Comparison of ENCODE assay signal across 18 cellular contexts in genomic region chr17:76137351-76138233, GRCh38. TPM values are rescaled to one million over a fixed set of nuclear protein-coding genes. Genes with fewer than 3 reads are reported as not detected.
DNase-seq lines count a peak whose midpoint lies in the region; ATAC-seq and TF ChIP-seq lines count a peak whose summit lies in the region.
"Had no signal": no experiment of that assay in that cellular context is flagged by ENCODE, and none has a peak within 500 bp of the region (broad histone marks: within the 10 kb centered on the region; RNA-seq: fewer than 3 reads in every experiment).

No MANE protein-coding gene starts in this region.

- H3K4me3 ChIP-seq in iPS-15b (ENCODE audit: low read depth, low read length) (peak overlapping the region; percentile 60), neuron (ENCODE audit: low read length) (peak overlapping the region; percentile 8)
- H3K4me3 ChIP-seq: GM23248, heart right ventricle, MG63 had no signal

- peaks cover 77% of the 10 kb centered on the region for H3K4me1 Mint-ChIP-seq in WTC11
- H3K4me1 Mint-ChIP-seq in activated T-helper 2 cell treated with anti-CD3 and anti-CD28 coated beads, Interferon-gamma antibody, Interleukin-2, Interleukin-4, amounts not matched to agents 10 μg/mL and 5 μg/mL and 100 μg/mL, durations not matched to agents 14 hours and 24 hours and 36 hours (ENCODE audit: low read depth) = peaks cover 19% of the 10 kb centered on the region

- peaks cover 68% of the 10 kb centered on the region for H3K27me3 Mint-ChIP-seq in WTC11 (ENCODE audit: low read depth)
- H3K27me3 Mint-ChIP-seq in activated T-helper 2 cell treated with anti-CD3 and anti-CD28 coated beads, Interferon-gamma antibody, Interleukin-2, Interleukin-4, amounts not matched to agents 10 μg/mL and 5 μg/mL and 100 μg/mL, durations not matched to agents 14 hours and 24 hours and 36 hours (ENCODE audit: low read depth) = peaks cover 11% of the 10 kb centered on the region

- H3K27me3 ChIP-seq in iPS-15b (ENCODE audit: control insufficient read depth, insufficient read depth, low read length) (peaks cover 63% of the 10 kb centered on the region), neuron (ENCODE audit: insufficient read depth, low read length) (no peaks in the 10 kb centered on the region)

- H3K27ac Mint-ChIP-seq in WTC11 = no peak overlapping the region
- no peak overlapping the region for H3K27ac Mint-ChIP-seq in activated T-helper 2 cell treated with anti-CD3 and anti-CD28 coated beads, Interferon-gamma antibody, Interleukin-2, Interleukin-4, amounts not matched to agents 10 μg/mL and 5 μg/mL and 100 μg/mL, durations not matched to agents 14 hours and 24 hours and 36 hours
- H3K27ac Mint-ChIP-seq: activated B cell treated with CpG ODN at 0.5 μM for 24 hours, naive B cell had no signal

- H3K9me3 ChIP-seq in ES-I3 (ENCODE audit: control insufficient read depth, insufficient read depth, low read length) = no peaks in the 10 kb centered on the region
- no peaks in the 10 kb centered on the region for H3K9me3 ChIP-seq in iPS-15b (ENCODE audit: control insufficient read depth, insufficient read depth, low read length)
- H3K9me3 ChIP-seq in neuron (ENCODE audit: low read length) = no peaks in the 10 kb centered on the region
- H3K9me3 ChIP-seq: BE2C, heart right ventricle, MG63 had no signal

- no peak for TF ChIP-seq CTCF in WTC11 (IDR thresholded peaks at IDR 0.05)

- H3K4me1 ChIP-seq in ES-I3 (ENCODE audit: insufficient read depth, low read length) (peaks cover 26% of the 10 kb centered on the region), iPS-15b (ENCODE audit: control insufficient read depth, insufficient read depth, low read length) (peaks cover 37% of the 10 kb centered on the region), neuron (ENCODE audit: insufficient read depth, low read length) (peaks cover 70% of the 10 kb centered on the region)

- no peaks in the 10 kb centered on the region for H3K36me3 ChIP-seq in ES-I3 (ENCODE audit: insufficient read depth, low read length)
- no peaks in the 10 kb centered on the region for H3K36me3 ChIP-seq in iPS-15b (ENCODE audit: control insufficient read depth, insufficient read depth, low read length)
- H3K36me3 ChIP-seq in neuron (ENCODE audit: insufficient read depth, low read length) = no peaks in the 10 kb centered on the region
- H3K36me3 ChIP-seq: BE2C, heart right ventricle, MG63 had no signal

- CTCF ChIA-PET in WTC11 (lab: Charles Lee) = interaction anchor here (0.6 to 9.7 kb wide), 8 partner anchors 8 to 143 kb away, joined by 3 to 176 read pairs (median 6); no protein-coding TSS in a partner anchor

- peak overlapping the region; percentile 87 for H3K4me3 Mint-ChIP-seq in WTC11
- no peak overlapping the region for H3K4me3 Mint-ChIP-seq in activated T-helper 2 cell treated with anti-CD3 and anti-CD28 coated beads, Interferon-gamma antibody, Interleukin-2, Interleukin-4, amounts not matched to agents 10 μg/mL and 5 μg/mL and 100 μg/mL, durations not matched to agents 14 hours and 24 hours and 36 hours (ENCODE audit: low read depth)
- H3K4me3 Mint-ChIP-seq: activated B cell treated with CpG ODN at 0.5 μM for 24 hours had no signal

- intact Hi-C loops in activated T-helper 2 cell treated with anti-CD3 and anti-CD28 coated beads, Interferon-gamma antibody, Interleukin-2, Interleukin-4, amounts not matched to agents 10 μg/mL and 5 μg/mL and 100 μg/mL, durations not matched to agents 14 hours and 24 hours and 36 hours (cut with micrococcal nuclease) = no loop called here

- ATAC-seq in WTC11 (no peak), GM21447 (IDR thresholded peaks at IDR 0.05; ENCODE audit: unreplicated experiment) (no peak)

- DNase-seq in WTC11 (ENCODE audit: low spot score) (peak; percentile 31), NCI-H187 treated with DMSO at 0.1 percent for 48 hours (lab: John Stamatoyannopoulos, UW) (no peak)
- DNase-seq in activated CD4-positive, alpha-beta T cell treated with anti-CD3 and anti-CD28 coated beads for 1 hour = no peak
- no peak for DNase-seq in activated T-helper 2 cell treated with anti-CD3 and anti-CD28 coated beads, Interferon-gamma antibody, Interleukin-2, Interleukin-4, amounts not matched to agents 10 μg/mL and 5 μg/mL and 100 μg/mL, durations not matched to agents 14 hours and 24 hours and 36 hours (ENCODE audit: low spot score)
- DNase-seq: activated B cell treated with CpG ODN at 0.5 μM for 24 hours; BE2C; dermis blood vessel endothelial cell; GM23248; heart right ventricle; left ventricle myocardium superior; MG63; naive B cell; stimulated activated CD4-positive, alpha-beta T cell treated with anti-CD3 and anti-CD28 coated beads, Interleukin-4, amount 100 ng/mL, for 24 hours had no signal

- no peak overlapping the region for H2AFZ ChIP-seq in neuron (ENCODE audit: low read depth, low read length)
- H2AFZ ChIP-seq: GM23248 had no signal

- peak overlapping the region; percentile 72 for H3K9ac ChIP-seq in ES-I3 (ENCODE audit: low read depth, low read length)
- H3K9ac ChIP-seq in iPS-15b (ENCODE audit: low read depth, low read length) = no peak overlapping the region
- H3K9ac ChIP-seq: GM23248 had no signal

- no peaks in the 10 kb centered on the region for H3K36me3 Mint-ChIP-seq in WTC11
- H3K36me3 Mint-ChIP-seq in activated T-helper 2 cell treated with anti-CD3 and anti-CD28 coated beads, Interferon-gamma antibody, Interleukin-2, Interleukin-4, amounts not matched to agents 10 μg/mL and 5 μg/mL and 100 μg/mL, durations not matched to agents 14 hours and 24 hours and 36 hours (ENCODE audit: low read depth) = no peaks in the 10 kb centered on the region
- H3K36me3 Mint-ChIP-seq: naive B cell had no signal

- no peaks in the 10 kb centered on the region for H3K9me3 Mint-ChIP-seq in WTC11
- no peaks in the 10 kb centered on the region for H3K9me3 Mint-ChIP-seq in activated T-helper 2 cell treated with anti-CD3 and anti-CD28 coated beads, Interferon-gamma antibody, Interleukin-2, Interleukin-4, amounts not matched to agents 10 μg/mL and 5 μg/mL and 100 μg/mL, durations not matched to agents 14 hours and 24 hours and 36 hours
- H3K9me3 Mint-ChIP-seq: activated B cell treated with CpG ODN at 0.5 μM for 24 hours, naive B cell had no signal

- POLR2A ChIA-PET in WTC11 (lab: Charles Lee) = interaction anchor here (0.6 kb wide), 1 partner anchor 135 kb away, joined by 3 read pairs; no protein-coding TSS in a partner anchor

TF ChIP-seq in WTC11, 78 proteins besides CTCF, POLR2A, EP300 and RAD21:
- TF ChIP-seq PRRX2 (CRISPR knock-in tag; IDR thresholded peaks at IDR 0.05) (no peak), TP53 (CRISPR knock-in tag; IDR thresholded peaks at IDR 0.05) (peak; percentile 35; the same call in 1 of the 2 replicates)
TF ChIP-seq in WTC11: peak in this region for 1.

RNA-seq across cellular contexts. Expression of gene FOXJ1, which starts 3.5 kb away (rescaled TPM):
- 6.2 to 11.8 TPM (median 6.8 TPM) in 3 replicates for total RNA-seq in WTC11 (2021)
- total RNA-seq in activated T-helper 2 cell treated with anti-CD3 and anti-CD28 coated beads, Interferon-gamma antibody, Interleukin-2, Interleukin-4, amounts not matched to agents 10 μg/mL and 5 μg/mL and 100 μg/mL, durations not matched to agents 14 hours and 24 hours and 36 hours = 0.11 TPM in 2 replicates
- total RNA-seq: dermis blood vessel endothelial cell, fibroblast of lung, GM23248, heart right ventricle, left ventricle myocardium superior had no signal

RNA-seq across cellular contexts. Expression of gene EXOC7, which starts 34.0 kb away (rescaled TPM):
- total RNA-seq in WTC11 (2021) = 90.0 to 126 TPM (median 96.2 TPM) in 3 replicates
- total RNA-seq in activated T-helper 2 cell treated with anti-CD3 and anti-CD28 coated beads, Interferon-gamma antibody, Interleukin-2, Interleukin-4, amounts not matched to agents 10 μg/mL and 5 μg/mL and 100 μg/mL, durations not matched to agents 14 hours and 24 hours and 36 hours = 103 and 110 TPM in 2 replicates

RNA-seq across cellular contexts. Expression of gene ZACN, which starts 58.6 kb away (rescaled TPM):
- total RNA-seq in WTC11 (2021) = 0.07 to 0.28 TPM (median 0.11 TPM) in 3 replicates
- 10.3 and 14.1 TPM in 2 replicates for total RNA-seq in activated T-helper 2 cell treated with anti-CD3 and anti-CD28 coated beads, Interferon-gamma antibody, Interleukin-2, Interleukin-4, amounts not matched to agents 10 μg/mL and 5 μg/mL and 100 μg/mL, durations not matched to agents 14 hours and 24 hours and 36 hours
- total RNA-seq: dermis blood vessel endothelial cell, fibroblast of lung, GM23248, heart right ventricle, left ventricle myocardium superior had no signal
